ENCODE assay signal across 1 cellular context in genomic region chr17:75740631-75741077, GRCh38.
A peak's percentile ranks its signal among the peaks of the same experiment; 100 is the strongest.
TF ChIP-seq lines count a peak whose summit lies in the region.

No MANE protein-coding gene starts in this region.

TF ChIP-seq in HepG2, 621 proteins besides CTCF, POLR2A, EP300 and RAD21 (continued from another document and continues in another):
- no peak for TF ChIP-seq FOXA1 (IDR thresholded peaks at IDR 0.05)
- 0 out of 2 replicates have a peak, but pooled peaks have one; percentile 33 for TF ChIP-seq FOXA1 (CRISPR knock-in tag; IDR thresholded peaks at IDR 0.05)
- TF ChIP-seq YY1 (IDR thresholded peaks at IDR 0.05; ENCODE audit: insufficient read depth, insufficient replicate concordance, low read depth, low read length), result no peak
- no peak for TF ChIP-seq THAP11 (CRISPR knock-in tag; IDR thresholded peaks at IDR 0.05)
- peak; percentile 75 for TF ChIP-seq ZFX (CRISPR knock-in tag; IDR thresholded peaks at IDR 0.05; ENCODE audit: low read depth)
- TF ChIP-seq ZNF562 (CRISPR knock-in tag; IDR thresholded peaks at IDR 0.05; ENCODE audit: borderline replicate concordance), result no peak
- no peak for TF ChIP-seq ZC3H4 (CRISPR knock-in tag; IDR thresholded peaks at IDR 0.05; ENCODE audit: borderline replicate concordance)
- no peak for TF ChIP-seq TEAD2 (CRISPR knock-in tag; IDR thresholded peaks at IDR 0.05)
- TF ChIP-seq MYC (CRISPR knock-in tag; IDR thresholded peaks at IDR 0.05; ENCODE audit: borderline replicate concordance), result no peak
- peak; percentile 34; the same call in 1 of the 2 replicates for TF ChIP-seq ZMYM3 (CRISPR knock-in tag; IDR thresholded peaks at IDR 0.05)
- TF ChIP-seq DPF2 (CRISPR knock-in tag; IDR thresholded peaks at IDR 0.05; ENCODE audit: borderline replicate concordance, low read depth), result no peak
- no peak for TF ChIP-seq NR2F2 (IDR thresholded peaks at IDR 0.05; ENCODE audit: borderline replicate concordance, low read depth)
- no peak for TF ChIP-seq TAF15 (IDR thresholded peaks at IDR 0.05; ENCODE audit: low read depth, low read length, poor library complexity, severe bottlenecking)
- no peak for TF ChIP-seq PAX8 (CRISPR knock-in tag; IDR thresholded peaks at IDR 0.05; ENCODE audit: borderline replicate concordance)
- no peak for TF ChIP-seq ZNF430 (CRISPR knock-in tag; IDR thresholded peaks at IDR 0.05)
- TF ChIP-seq ARHGAP35 (CRISPR knock-in tag; IDR thresholded peaks at IDR 0.05; ENCODE audit: borderline replicate concordance), result no peak
- TF ChIP-seq ZFP37 (CRISPR knock-in tag; IDR thresholded peaks at IDR 0.05; ENCODE audit: borderline replicate concordance), result no peak
- TF ChIP-seq PBX3 (CRISPR knock-in tag; IDR thresholded peaks at IDR 0.05; ENCODE audit: borderline replicate concordance), result no peak
- TF ChIP-seq ZNF180 (CRISPR knock-in tag; IDR thresholded peaks at IDR 0.05; ENCODE audit: borderline replicate concordance, low read depth), result no peak
- TF ChIP-seq HMGXB4 (CRISPR knock-in tag; IDR thresholded peaks at IDR 0.05; ENCODE audit: borderline replicate concordance in 1 of 2, low read depth in 1 of 2), result peak in 1 of 2 experiments; percentile 66; a peak in 1 of 4 replicates
- TF ChIP-seq, protein P1, sequence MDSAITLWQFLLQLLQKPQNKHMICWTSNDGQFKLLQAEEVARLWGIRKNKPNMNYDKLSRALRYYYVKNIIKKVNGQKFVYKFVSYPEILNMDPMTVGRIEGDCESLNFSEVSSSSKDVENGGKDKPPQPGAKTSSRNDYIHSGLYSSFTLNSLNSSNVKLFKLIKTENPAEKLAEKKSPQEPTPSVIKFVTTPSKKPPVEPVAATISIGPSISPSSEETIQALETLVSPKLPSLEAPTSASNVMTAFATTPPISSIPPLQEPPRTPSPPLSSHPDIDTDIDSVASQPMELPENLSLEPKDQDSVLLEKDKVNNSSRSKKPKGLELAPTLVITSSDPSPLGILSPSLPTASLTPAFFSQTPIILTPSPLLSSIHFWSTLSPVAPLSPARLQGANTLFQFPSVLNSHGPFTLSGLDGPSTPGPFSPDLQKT (CRISPR knock-in tag; IDR thresholded peaks at IDR 0.05; ENCODE audit: borderline replicate concordance), result no peak
- TF ChIP-seq, protein P2, sequence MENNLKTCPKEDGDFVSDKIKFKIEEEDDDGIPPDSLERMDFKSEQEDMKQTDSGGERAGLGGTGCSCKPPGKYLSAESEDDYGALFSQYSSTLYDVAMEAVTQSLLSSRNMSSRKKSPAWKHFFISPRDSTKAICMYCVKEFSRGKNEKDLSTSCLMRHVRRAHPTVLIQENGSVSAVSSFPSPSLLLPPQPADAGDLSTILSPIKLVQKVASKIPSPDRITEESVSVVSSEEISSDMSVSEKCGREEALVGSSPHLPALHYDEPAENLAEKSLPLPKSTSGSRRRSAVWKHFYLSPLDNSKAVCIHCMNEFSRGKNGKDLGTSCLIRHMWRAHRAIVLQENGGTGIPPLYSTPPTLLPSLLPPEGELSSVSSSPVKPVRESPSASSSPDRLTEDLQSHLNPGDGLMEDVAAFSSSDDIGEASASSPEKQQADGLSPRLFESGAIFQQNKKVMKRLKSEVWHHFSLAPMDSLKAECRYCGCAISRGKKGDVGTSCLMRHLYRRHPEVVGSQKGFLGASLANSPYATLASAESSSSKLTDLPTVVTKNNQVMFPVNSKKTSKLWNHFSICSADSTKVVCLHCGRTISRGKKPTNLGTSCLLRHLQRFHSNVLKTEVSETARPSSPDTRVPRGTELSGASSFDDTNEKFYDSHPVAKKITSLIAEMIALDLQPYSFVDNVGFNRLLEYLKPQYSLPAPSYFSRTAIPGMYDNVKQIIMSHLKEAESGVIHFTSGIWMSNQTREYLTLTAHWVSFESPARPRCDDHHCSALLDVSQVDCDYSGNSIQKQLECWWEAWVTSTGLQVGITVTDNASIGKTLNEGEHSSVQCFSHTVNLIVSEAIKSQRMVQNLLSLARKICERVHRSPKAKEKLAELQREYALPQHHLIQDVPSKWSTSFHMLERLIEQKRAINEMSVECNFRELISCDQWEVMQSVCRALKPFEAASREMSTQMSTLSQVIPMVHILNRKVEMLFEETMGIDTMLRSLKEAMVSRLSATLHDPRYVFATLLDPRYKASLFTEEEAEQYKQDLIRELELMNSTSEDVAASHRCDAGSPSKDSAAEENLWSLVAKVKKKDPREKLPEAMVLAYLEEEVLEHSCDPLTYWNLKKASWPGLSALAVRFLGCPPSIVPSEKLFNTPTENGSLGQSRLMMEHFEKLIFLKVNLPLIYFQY (CRISPR knock-in tag; IDR thresholded peaks at IDR 0.05; ENCODE audit: borderline replicate concordance), result no peak
- TF ChIP-seq EHMT2 (IDR thresholded peaks at IDR 0.05; ENCODE audit: borderline replicate concordance, low read depth, low read length), result no peak
- TF ChIP-seq KLF9 (CRISPR knock-in tag; IDR thresholded peaks at IDR 0.05; ENCODE audit: low read depth), result no peak
- no peak for TF ChIP-seq NCOR1 (IDR thresholded peaks at IDR 0.05; ENCODE audit: borderline replicate concordance, low read length)
- TF ChIP-seq ZNF780A (CRISPR knock-in tag; IDR thresholded peaks at IDR 0.05), result no peak
- no peak for TF ChIP-seq PCBP1 (IDR thresholded peaks at IDR 0.05; ENCODE audit: borderline replicate concordance, low read depth, low read length)
- no peak for TF ChIP-seq RFX1 (IDR thresholded peaks at IDR 0.05)
- TF ChIP-seq, protein P3, sequence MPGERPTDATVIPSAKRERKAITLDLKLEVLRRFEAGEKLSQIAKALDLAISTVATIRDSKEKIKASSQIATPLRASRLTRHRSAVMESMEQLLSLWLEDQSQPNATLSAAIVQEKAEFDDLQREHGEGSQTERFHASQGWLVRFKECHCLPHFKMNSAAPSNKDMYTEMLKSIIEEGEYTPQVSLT (CRISPR knock-in tag; IDR thresholded peaks at IDR 0.05; ENCODE audit: borderline replicate concordance, low read depth), result no peak
- no peak for TF ChIP-seq EED (CRISPR knock-in tag; IDR thresholded peaks at IDR 0.05)
- no peak for TF ChIP-seq ZNF605 (CRISPR knock-in tag; IDR thresholded peaks at IDR 0.05)
- TF ChIP-seq, protein P4, sequence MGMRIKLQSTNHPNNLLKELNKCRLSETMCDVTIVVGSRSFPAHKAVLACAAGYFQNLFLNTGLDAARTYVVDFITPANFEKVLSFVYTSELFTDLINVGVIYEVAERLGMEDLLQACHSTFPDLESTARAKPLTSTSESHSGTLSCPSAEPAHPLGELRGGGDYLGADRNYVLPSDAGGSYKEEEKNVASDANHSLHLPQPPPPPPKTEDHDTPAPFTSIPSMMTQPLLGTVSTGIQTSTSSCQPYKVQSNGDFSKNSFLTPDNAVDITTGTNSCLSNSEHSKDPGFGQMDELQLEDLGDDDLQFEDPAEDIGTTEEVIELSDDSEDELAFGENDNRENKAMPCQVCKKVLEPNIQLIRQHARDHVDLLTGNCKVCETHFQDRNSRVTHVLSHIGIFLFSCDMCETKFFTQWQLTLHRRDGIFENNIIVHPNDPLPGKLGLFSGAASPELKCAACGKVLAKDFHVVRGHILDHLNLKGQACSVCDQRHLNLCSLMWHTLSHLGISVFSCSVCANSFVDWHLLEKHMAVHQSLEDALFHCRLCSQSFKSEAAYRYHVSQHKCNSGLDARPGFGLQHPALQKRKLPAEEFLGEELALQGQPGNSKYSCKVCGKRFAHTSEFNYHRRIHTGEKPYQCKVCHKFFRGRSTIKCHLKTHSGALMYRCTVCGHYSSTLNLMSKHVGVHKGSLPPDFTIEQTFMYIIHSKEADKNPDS (CRISPR knock-in tag; IDR thresholded peaks at IDR 0.05), result no peak
- TF ChIP-seq, protein P5, sequence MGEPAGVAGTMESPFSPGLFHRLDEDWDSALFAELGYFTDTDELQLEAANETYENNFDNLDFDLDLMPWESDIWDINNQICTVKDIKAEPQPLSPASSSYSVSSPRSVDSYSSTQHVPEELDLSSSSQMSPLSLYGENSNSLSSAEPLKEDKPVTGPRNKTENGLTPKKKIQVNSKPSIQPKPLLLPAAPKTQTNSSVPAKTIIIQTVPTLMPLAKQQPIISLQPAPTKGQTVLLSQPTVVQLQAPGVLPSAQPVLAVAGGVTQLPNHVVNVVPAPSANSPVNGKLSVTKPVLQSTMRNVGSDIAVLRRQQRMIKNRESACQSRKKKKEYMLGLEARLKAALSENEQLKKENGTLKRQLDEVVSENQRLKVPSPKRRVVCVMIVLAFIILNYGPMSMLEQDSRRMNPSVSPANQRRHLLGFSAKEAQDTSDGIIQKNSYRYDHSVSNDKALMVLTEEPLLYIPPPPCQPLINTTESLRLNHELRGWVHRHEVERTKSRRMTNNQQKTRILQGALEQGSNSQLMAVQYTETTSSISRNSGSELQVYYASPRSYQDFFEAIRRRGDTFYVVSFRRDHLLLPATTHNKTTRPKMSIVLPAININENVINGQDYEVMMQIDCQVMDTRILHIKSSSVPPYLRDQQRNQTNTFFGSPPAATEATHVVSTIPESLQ (CRISPR knock-in tag; conservative IDR thresholded peaks at IDR 0.05), result no peak
- TF ChIP-seq, protein P6, sequence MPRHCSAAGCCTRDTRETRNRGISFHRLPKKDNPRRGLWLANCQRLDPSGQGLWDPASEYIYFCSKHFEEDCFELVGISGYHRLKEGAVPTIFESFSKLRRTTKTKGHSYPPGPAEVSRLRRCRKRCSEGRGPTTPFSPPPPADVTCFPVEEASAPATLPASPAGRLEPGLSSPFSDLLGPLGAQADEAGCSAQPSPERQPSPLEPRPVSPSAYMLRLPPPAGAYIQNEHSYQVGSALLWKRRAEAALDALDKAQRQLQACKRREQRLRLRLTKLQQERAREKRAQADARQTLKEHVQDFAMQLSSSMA (CRISPR knock-in tag; IDR thresholded peaks at IDR 0.05), result no peak
- TF ChIP-seq ZNF10 (CRISPR knock-in tag; IDR thresholded peaks at IDR 0.05; ENCODE audit: borderline replicate concordance, low read depth), result no peak
- no peak for TF ChIP-seq SMARCE1 (IDR thresholded peaks at IDR 0.05; ENCODE audit: borderline replicate concordance)
- TF ChIP-seq NFIB (CRISPR knock-in tag; IDR thresholded peaks at IDR 0.05; ENCODE audit: borderline replicate concordance), result no peak
- TF ChIP-seq ZSCAN29 (CRISPR knock-in tag; conservative IDR thresholded peaks at IDR 0.05), result no peak
- TF ChIP-seq, protein P7, sequence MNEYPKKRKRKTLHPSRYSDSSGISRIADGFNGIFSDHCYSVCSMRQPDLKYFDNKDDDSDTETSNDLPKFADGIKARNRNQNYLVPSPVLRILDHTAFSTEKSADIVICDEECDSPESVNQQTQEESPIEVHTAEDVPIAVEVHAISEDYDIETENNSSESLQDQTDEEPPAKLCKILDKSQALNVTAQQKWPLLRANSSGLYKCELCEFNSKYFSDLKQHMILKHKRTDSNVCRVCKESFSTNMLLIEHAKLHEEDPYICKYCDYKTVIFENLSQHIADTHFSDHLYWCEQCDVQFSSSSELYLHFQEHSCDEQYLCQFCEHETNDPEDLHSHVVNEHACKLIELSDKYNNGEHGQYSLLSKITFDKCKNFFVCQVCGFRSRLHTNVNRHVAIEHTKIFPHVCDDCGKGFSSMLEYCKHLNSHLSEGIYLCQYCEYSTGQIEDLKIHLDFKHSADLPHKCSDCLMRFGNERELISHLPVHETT (CRISPR knock-in tag; conservative IDR thresholded peaks at IDR 0.05), result no peak
- no peak for TF ChIP-seq ZNF629 (CRISPR knock-in tag; conservative IDR thresholded peaks at IDR 0.05)
- TF ChIP-seq KDM5B (CRISPR knock-in tag; IDR thresholded peaks at IDR 0.05; ENCODE audit: borderline replicate concordance), result peak; percentile 43; the same call in 1 of the 2 replicates
- TF ChIP-seq BATF2 (CRISPR knock-in tag; IDR thresholded peaks at IDR 0.05), result no peak
- no peak for TF ChIP-seq ZNF75D (CRISPR knock-in tag; IDR thresholded peaks at IDR 0.05; ENCODE audit: borderline replicate concordance)
- TF ChIP-seq NR2F6 (IDR thresholded peaks at IDR 0.05), result no peak
- TF ChIP-seq NR2F6 (CRISPR knock-in tag; IDR thresholded peaks at IDR 0.05), result no peak
- no peak for TF ChIP-seq HOXA5 (CRISPR knock-in tag; IDR thresholded peaks at IDR 0.05)
- TF ChIP-seq ZNF782 (CRISPR knock-in tag; IDR thresholded peaks at IDR 0.05; ENCODE audit: borderline replicate concordance), result no peak
- no peak for TF ChIP-seq MAF1 (CRISPR knock-in tag; IDR thresholded peaks at IDR 0.05; ENCODE audit: borderline replicate concordance)
- TF ChIP-seq ELF1 (CRISPR knock-in tag; IDR thresholded peaks at IDR 0.05), result 0 out of 2 replicates have a peak, but pooled peaks have one; percentile 27
- no peak for TF ChIP-seq ZBTB34 (CRISPR knock-in tag; IDR thresholded peaks at IDR 0.05)
- TF ChIP-seq, protein P8, sequence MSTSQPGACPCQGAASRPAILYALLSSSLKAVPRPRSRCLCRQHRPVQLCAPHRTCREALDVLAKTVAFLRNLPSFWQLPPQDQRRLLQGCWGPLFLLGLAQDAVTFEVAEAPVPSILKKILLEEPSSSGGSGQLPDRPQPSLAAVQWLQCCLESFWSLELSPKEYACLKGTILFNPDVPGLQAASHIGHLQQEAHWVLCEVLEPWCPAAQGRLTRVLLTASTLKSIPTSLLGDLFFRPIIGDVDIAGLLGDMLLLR (CRISPR knock-in tag; IDR thresholded peaks at IDR 0.05), result no peak
